In the genomic region with DNA sequence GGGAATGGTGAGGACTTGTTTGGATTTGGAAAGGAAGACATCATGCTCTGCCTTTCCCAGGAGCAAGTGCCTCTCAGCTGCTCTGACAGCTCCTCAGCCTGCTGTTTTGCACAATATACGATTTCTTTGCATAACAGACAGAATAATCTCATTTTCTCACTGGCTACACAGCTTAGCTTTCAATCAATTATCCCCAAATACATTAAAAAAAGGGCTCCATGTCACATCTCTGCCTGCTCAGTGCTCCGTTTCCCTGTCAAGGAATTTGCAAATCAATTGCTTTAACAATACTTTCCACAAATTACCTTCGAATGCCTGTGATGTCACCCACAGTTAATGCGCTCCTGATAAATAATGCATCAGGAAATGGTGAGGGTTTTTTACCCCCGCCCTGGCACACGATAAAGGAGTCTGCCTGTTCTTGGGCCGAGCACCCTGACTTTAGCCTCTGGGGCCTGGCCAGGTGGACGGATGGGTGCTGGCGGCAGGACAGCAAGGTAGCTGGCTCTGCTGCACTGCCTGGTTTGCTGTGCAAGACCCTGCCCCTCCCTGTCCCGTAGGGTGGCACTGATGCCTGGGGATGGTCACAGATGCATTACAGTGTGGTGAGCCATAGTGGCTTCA, we compare ENCODE assay signal across 1 cellular context.
TF ChIP-seq lines count a peak whose summit lies in the region.

No MANE protein-coding gene starts in this region.

TF ChIP-seq in HepG2, 621 proteins besides CTCF, POLR2A, EP300 and RAD21 (continued from another document):
- TF ChIP-seq KLF12 (CRISPR knock-in tag; IDR thresholded peaks at IDR 0.05; ENCODE audit: borderline replicate concordance) (no peak), ZNF234 (CRISPR knock-in tag; conservative IDR thresholded peaks at IDR 0.05) (no peak), RNF2 (conservative IDR thresholded peaks at IDR 0.05; ENCODE audit: low read depth) (no peak), HNRNPK (IDR thresholded peaks at IDR 0.05; ENCODE audit: low read depth, low read length, poor library complexity, severe bottlenecking) (no peak), ZBTB8A (CRISPR knock-in tag; IDR thresholded peaks at IDR 0.05; ENCODE audit: borderline replicate concordance, low read depth) (no peak), ISX (CRISPR knock-in tag; conservative IDR thresholded peaks at IDR 0.05) (no peak), SPEN (CRISPR knock-in tag; IDR thresholded peaks at IDR 0.05; ENCODE audit: low read depth) (no peak), MAFK (conservative IDR thresholded peaks at IDR 0.05 in 1 of 2, IDR thresholded peaks at IDR 0.05 in 1 of 2; ENCODE audit: low read length in 2 of 2) (no peak), RFX3 (CRISPR knock-in tag; IDR thresholded peaks at IDR 0.05) (no peak), PAX8 (CRISPR knock-in tag; IDR thresholded peaks at IDR 0.05; ENCODE audit: borderline replicate concordance) (no peak), TEF (CRISPR knock-in tag; IDR thresholded peaks at IDR 0.05) (no peak), MEIS1 (CRISPR knock-in tag; IDR thresholded peaks at IDR 0.05; ENCODE audit: borderline replicate concordance) (no peak), JUN (CRISPR knock-in tag; IDR thresholded peaks at IDR 0.05) (no peak), ZNF256 (CRISPR knock-in tag; conservative IDR thresholded peaks at IDR 0.05) (no peak)
- TF ChIP-seq, protein P1, sequence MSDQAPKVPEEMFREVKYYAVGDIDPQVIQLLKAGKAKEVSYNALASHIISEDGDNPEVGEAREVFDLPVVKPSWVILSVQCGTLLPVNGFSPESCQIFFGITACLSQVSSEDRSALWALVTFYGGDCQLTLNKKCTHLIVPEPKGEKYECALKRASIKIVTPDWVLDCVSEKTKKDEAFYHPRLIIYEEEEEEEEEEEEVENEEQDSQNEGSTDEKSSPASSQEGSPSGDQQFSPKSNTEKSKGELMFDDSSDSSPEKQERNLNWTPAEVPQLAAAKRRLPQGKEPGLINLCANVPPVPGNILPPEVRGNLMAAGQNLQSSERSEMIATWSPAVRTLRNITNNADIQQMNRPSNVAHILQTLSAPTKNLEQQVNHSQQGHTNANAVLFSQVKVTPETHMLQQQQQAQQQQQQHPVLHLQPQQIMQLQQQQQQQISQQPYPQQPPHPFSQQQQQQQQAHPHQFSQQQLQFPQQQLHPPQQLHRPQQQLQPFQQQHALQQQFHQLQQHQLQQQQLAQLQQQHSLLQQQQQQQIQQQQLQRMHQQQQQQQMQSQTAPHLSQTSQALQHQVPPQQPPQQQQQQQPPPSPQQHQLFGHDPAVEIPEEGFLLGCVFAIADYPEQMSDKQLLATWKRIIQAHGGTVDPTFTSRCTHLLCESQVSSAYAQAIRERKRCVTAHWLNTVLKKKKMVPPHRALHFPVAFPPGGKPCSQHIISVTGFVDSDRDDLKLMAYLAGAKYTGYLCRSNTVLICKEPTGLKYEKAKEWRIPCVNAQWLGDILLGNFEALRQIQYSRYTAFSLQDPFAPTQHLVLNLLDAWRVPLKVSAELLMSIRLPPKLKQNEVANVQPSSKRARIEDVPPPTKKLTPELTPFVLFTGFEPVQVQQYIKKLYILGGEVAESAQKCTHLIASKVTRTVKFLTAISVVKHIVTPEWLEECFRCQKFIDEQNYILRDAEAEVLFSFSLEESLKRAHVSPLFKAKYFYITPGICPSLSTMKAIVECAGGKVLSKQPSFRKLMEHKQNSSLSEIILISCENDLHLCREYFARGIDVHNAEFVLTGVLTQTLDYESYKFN (CRISPR knock-in tag; conservative IDR thresholded peaks at IDR 0.05): no peak
